Comparison of ENCODE assay signal across 1 cellular context in the genomic region with DNA sequence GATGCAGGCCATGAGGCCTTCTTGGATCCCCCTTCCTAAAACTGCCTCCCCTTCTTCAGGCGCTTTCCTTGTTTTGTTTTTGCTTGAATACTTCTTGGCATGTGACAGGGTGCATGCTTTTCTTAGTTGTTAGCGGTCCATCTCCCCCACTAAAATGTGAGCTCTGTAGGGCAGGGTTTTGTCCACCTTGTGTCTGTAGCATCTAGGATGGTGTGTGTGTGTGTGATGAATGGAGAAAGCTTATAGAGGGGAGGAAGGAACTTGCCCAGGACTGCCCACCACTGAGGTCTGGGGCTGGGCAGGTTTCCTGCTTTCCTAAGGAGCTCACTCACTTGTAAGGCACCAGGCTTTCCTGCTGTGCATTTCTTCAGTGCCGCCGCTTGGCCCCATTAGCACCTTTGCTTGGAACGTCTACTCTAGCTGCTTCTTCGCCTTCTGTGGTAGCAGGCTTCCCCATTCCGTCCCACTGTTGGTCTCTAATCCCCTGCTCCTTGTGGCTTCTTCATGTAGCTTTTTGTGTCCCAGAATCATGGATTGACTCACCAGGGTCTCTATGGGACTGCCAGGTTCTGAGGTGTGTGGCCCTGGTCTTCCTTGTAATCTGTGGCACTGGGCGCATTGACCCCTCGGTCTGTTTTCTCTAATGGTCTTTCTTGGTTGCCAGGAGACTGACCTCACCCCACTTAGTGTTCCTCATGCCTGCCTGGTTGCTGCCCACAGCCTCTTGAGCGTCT.
TF ChIP-seq lines count a peak whose summit lies in the region.

No MANE protein-coding gene starts in this region.

TF ChIP-seq in GM23338, 12 proteins besides CTCF, POLR2A, EP300 and RAD21 (continued from another document):
- TF ChIP-seq, protein P1, sequence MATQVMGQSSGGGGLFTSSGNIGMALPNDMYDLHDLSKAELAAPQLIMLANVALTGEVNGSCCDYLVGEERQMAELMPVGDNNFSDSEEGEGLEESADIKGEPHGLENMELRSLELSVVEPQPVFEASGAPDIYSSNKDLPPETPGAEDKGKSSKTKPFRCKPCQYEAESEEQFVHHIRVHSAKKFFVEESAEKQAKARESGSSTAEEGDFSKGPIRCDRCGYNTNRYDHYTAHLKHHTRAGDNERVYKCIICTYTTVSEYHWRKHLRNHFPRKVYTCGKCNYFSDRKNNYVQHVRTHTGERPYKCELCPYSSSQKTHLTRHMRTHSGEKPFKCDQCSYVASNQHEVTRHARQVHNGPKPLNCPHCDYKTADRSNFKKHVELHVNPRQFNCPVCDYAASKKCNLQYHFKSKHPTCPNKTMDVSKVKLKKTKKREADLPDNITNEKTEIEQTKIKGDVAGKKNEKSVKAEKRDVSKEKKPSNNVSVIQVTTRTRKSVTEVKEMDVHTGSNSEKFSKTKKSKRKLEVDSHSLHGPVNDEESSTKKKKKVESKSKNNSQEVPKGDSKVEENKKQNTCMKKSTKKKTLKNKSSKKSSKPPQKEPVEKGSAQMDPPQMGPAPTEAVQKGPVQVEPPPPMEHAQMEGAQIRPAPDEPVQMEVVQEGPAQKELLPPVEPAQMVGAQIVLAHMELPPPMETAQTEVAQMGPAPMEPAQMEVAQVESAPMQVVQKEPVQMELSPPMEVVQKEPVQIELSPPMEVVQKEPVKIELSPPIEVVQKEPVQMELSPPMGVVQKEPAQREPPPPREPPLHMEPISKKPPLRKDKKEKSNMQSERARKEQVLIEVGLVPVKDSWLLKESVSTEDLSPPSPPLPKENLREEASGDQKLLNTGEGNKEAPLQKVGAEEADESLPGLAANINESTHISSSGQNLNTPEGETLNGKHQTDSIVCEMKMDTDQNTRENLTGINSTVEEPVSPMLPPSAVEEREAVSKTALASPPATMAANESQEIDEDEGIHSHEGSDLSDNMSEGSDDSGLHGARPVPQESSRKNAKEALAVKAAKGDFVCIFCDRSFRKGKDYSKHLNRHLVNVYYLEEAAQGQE (IDR thresholded peaks at IDR 0.05; ENCODE audit: unreplicated experiment): no peak
- TF ChIP-seq STAT1 (IDR thresholded peaks at IDR 0.05; ENCODE audit: unreplicated experiment) (no peak), ZNF114 (CRISPR knock-in tag; IDR thresholded peaks at IDR 0.05) (no peak), CREB1 (CRISPR knock-in tag; IDR thresholded peaks at IDR 0.05; ENCODE audit: low read depth) (no peak), NANOG (IDR thresholded peaks at IDR 0.05; ENCODE audit: borderline replicate concordance) (no peak), ZNF331 (CRISPR knock-in tag; IDR thresholded peaks at IDR 0.05; ENCODE audit: low read depth) (no peak), JUNB (IDR thresholded peaks at IDR 0.05; ENCODE audit: unreplicated experiment) (no peak), EZH2 (IDR thresholded peaks at IDR 0.05; ENCODE audit: low read depth, unreplicated experiment) (no peak)
- TF ChIP-seq, protein P2, sequence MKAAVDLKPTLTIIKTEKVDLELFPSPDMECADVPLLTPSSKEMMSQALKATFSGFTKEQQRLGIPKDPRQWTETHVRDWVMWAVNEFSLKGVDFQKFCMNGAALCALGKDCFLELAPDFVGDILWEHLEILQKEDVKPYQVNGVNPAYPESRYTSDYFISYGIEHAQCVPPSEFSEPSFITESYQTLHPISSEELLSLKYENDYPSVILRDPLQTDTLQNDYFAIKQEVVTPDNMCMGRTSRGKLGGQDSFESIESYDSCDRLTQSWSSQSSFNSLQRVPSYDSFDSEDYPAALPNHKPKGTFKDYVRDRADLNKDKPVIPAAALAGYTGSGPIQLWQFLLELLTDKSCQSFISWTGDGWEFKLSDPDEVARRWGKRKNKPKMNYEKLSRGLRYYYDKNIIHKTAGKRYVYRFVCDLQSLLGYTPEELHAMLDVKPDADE (IDR thresholded peaks at IDR 0.05): no peak
- TF ChIP-seq, protein P3, sequence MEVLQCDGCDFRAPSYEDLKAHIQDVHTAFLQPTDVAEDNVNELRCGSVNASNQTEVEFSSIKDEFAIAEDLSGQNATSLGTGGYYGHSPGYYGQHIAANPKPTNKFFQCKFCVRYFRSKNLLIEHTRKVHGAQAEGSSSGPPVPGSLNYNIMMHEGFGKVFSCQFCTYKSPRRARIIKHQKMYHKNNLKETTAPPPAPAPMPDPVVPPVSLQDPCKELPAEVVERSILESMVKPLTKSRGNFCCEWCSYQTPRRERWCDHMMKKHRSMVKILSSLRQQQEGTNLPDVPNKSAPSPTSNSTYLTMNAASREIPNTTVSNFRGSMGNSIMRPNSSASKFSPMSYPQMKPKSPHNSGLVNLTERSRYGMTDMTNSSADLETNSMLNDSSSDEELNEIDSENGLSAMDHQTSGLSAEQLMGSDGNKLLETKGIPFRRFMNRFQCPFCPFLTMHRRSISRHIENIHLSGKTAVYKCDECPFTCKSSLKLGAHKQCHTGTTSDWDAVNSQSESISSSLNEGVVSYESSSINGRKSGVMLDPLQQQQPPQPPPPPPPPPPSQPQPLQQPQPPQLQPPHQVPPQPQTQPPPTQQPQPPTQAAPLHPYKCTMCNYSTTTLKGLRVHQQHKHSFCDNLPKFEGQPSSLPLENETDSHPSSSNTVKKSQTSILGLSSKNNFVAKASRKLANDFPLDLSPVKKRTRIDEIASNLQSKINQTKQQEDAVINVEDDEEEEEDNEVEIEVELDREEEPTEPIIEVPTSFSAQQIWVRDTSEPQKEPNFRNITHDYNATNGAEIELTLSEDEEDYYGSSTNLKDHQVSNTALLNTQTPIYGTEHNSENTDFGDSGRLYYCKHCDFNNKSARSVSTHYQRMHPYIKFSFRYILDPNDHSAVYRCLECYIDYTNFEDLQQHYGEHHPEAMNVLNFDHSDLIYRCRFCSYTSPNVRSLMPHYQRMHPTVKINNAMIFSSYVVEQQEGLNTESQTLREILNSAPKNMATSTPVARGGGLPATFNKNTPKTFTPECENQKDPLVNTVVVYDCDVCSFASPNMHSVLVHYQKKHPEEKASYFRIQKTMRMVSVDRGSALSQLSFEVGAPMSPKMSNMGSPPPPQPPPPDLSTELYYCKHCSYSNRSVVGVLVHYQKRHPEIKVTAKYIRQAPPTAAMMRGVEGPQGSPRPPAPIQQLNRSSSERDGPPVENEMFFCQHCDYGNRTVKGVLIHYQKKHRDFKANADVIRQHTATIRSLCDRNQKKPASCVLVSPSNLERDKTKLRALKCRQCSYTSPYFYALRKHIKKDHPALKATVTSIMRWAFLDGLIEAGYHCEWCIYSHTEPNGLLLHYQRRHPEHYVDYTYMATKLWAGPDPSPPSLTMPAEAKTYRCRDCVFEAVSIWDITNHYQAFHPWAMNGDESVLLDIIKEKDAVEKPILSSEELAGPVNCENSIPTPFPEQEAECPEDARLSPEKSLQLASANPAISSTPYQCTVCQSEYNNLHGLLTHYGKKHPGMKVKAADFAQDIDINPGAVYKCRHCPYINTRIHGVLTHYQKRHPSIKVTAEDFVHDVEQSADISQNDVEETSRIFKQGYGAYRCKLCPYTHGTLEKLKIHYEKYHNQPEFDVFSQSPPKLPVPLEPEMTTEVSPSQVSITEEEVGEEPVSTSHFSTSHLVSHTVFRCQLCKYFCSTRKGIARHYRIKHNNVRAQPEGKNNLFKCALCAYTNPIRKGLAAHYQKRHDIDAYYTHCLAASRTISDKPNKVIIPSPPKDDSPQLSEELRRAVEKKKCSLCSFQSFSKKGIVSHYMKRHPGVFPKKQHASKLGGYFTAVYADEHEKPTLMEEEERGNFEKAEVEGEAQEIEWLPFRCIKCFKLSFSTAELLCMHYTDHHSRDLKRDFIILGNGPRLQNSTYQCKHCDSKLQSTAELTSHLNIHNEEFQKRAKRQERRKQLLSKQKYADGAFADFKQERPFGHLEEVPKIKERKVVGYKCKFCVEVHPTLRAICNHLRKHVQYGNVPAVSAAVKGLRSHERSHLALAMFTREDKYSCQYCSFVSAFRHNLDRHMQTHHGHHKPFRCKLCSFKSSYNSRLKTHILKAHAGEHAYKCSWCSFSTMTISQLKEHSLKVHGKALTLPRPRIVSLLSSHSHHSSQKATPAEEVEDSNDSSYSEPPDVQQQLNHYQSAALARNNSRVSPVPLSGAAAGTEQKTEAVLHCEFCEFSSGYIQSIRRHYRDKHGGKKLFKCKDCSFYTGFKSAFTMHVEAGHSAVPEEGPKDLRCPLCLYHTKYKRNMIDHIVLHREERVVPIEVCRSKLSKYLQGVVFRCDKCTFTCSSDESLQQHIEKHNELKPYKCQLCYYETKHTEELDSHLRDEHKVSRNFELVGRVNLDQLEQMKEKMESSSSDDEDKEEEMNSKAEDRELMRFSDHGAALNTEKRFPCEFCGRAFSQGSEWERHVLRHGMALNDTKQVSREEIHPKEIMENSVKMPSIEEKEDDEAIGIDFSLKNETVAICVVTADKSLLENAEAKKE (CRISPR knock-in tag; IDR thresholded peaks at IDR 0.05): no peak
